ENCODE assay signal across 9 cellular contexts in genomic region chr2:64260093-64260808, GRCh38.
DNase-seq lines count a peak whose midpoint lies in the region; ATAC-seq and TF ChIP-seq lines count a peak whose summit lies in the region.
"Had no signal": no experiment of that assay in that cellular context is flagged by ENCODE, and none has a peak within 500 bp of the region (broad histone marks: within the 10 kb centered on the region; RNA-seq: fewer than 3 reads in every experiment).

No MANE protein-coding gene starts in this region.

- no peaks in the 10 kb centered on the region for H3K27me3 ChIP-seq in effector memory CD4-positive, alpha-beta T cell (replicated peaks; ENCODE audit: control insufficient read depth, insufficient read depth, low read length, poor library complexity, severe bottlenecking)
- H3K27me3 ChIP-seq in stomach = no peaks in the 10 kb centered on the region
- H3K27me3 ChIP-seq: ascending aorta had no signal

- TF ChIP-seq CTCF in stomach (IDR thresholded peaks at IDR 0.05) = no peak

- DNase-seq in activated CD8-positive, alpha-beta memory T cell treated with anti-CD3 and anti-CD28 coated beads, Interleukin-2, amount 10 ng/mL, durations not matched to agents 7 days and 5 days = no peak
- DNase-seq in activated CD8-positive, alpha-beta memory T cell treated with anti-CD3 and anti-CD28 coated beads for 24 hours = no peak
- DNase-seq in effector memory CD4-positive, alpha-beta T cell = no peak
- no peak for DNase-seq in stomach
- DNase-seq in EL = no peak

- no peak overlapping the region for H3K27ac ChIP-seq in effector memory CD4-positive, alpha-beta T cell (ENCODE audit: insufficient read depth, low read length, poor library complexity, severe bottlenecking)
- H3K27ac ChIP-seq in stomach = peak overlapping the region in 4 of 5 donors; percentile 50 to 71 (median 62)

- CTCF ChIA-PET in activated CD8-positive, alpha-beta memory T cell treated with anti-CD3 and anti-CD28 coated beads, Interleukin-2, amount 10 ng/mL, durations not matched to agents 7 days and 5 days (lab: Charles Lee) = no interaction called here

- H3K4me3 Mint-ChIP-seq in activated CD8-positive, alpha-beta memory T cell treated with anti-CD3 and anti-CD28 coated beads, Interleukin-2, amount 10 ng/mL, durations not matched to agents 7 days and 5 days = no peak overlapping the region
- H3K4me3 Mint-ChIP-seq in IgD-negative memory B cell = peak overlapping the region; percentile 8 to 91 (median 70)

- H3K4me1 Mint-ChIP-seq in activated CD8-positive, alpha-beta memory T cell treated with anti-CD3 and anti-CD28 coated beads, Interleukin-2, amount 10 ng/mL, durations not matched to agents 7 days and 5 days = peaks cover 4% of the 10 kb centered on the region
- peaks cover 27 to 35% (median 33%) of the 10 kb centered on the region in 3 donors for H3K4me1 Mint-ChIP-seq in IgD-negative memory B cell

- H3K4me3 ChIP-seq in effector memory CD4-positive, alpha-beta T cell (ENCODE audit: insufficient read depth, low read depth, low read length, poor library complexity, severe bottlenecking) = peak overlapping the region; percentile 37
- H3K4me3 ChIP-seq in stomach = no peak overlapping the region
- H3K4me3 ChIP-seq: ascending aorta had no signal

- no peak for TF ChIP-seq POLR2A in stomach (IDR thresholded peaks at IDR 0.05)

- ATAC-seq in activated CD8-positive, alpha-beta memory T cell treated with anti-CD3 and anti-CD28 coated beads, Interleukin-2, amount 10 ng/mL, durations not matched to agents 7 days and 5 days = no peak
- ATAC-seq in HG02588 (IDR thresholded peaks at IDR 0.05; ENCODE audit: unreplicated experiment) = no peak
- no peak for ATAC-seq in HG03432 (IDR thresholded peaks at IDR 0.05; ENCODE audit: unreplicated experiment)

- peak overlapping the region; percentile 45 for H3K27ac Mint-ChIP-seq in activated CD8-positive, alpha-beta memory T cell treated with anti-CD3 and anti-CD28 coated beads, Interleukin-2, amount 10 ng/mL, durations not matched to agents 7 days and 5 days
- peak overlapping the region; percentile 60 to 93 (median 65) for H3K27ac Mint-ChIP-seq in IgD-negative memory B cell

- intact Hi-C loops in stomach (cut with DNase I; ENCODE audit: low total_unique reads) = no loop called here

- 83 to 93% (median 91%) methylated on average over 6 of the region's 6 CpGs for WGBS in stomach, 5 donors

- no peaks in the 10 kb centered on the region for H3K27me3 Mint-ChIP-seq in activated CD8-positive, alpha-beta memory T cell treated with anti-CD3 and anti-CD28 coated beads, Interleukin-2, amount 10 ng/mL, durations not matched to agents 7 days and 5 days
- no peaks in the 10 kb centered on the region for H3K27me3 Mint-ChIP-seq in IgD-negative memory B cell

- H3K9me3 ChIP-seq in effector memory CD4-positive, alpha-beta T cell (ENCODE audit: control insufficient read depth, low read length) = no peaks in the 10 kb centered on the region
- H3K9me3 ChIP-seq in stomach = no peaks in the 10 kb centered on the region
- H3K9me3 ChIP-seq: ascending aorta had no signal

- no peaks in the 10 kb centered on the region for H3K36me3 ChIP-seq in effector memory CD4-positive, alpha-beta T cell (ENCODE audit: control insufficient read depth, insufficient read depth, low read length)
- no peaks in the 10 kb centered on the region for H3K36me3 ChIP-seq in stomach
- H3K36me3 ChIP-seq: ascending aorta had no signal

- H3K9me3 Mint-ChIP-seq in activated CD8-positive, alpha-beta memory T cell treated with anti-CD3 and anti-CD28 coated beads, Interleukin-2, amount 10 ng/mL, durations not matched to agents 7 days and 5 days (ENCODE audit: low read depth) = no peaks in the 10 kb centered on the region
- no peaks in the 10 kb centered on the region for H3K9me3 Mint-ChIP-seq in IgD-negative memory B cell

- no peak for TF ChIP-seq EP300 in stomach (IDR thresholded peaks at IDR 0.05)

- H3K4me1 ChIP-seq in effector memory CD4-positive, alpha-beta T cell (ENCODE audit: control insufficient read depth, insufficient read depth, low read length, poor library complexity, severe bottlenecking) = no peaks in the 10 kb centered on the region
- peaks cover 0 to 21% (median 0%) of the 10 kb centered on the region in 4 donors for H3K4me1 ChIP-seq in stomach
- H3K4me1 ChIP-seq: ascending aorta had no signal

- H3K36me3 Mint-ChIP-seq in activated CD8-positive, alpha-beta memory T cell treated with anti-CD3 and anti-CD28 coated beads, Interleukin-2, amount 10 ng/mL, durations not matched to agents 7 days and 5 days = no peaks in the 10 kb centered on the region
- peaks cover 5% of the 10 kb centered on the region for H3K36me3 Mint-ChIP-seq in IgD-negative memory B cell
